In genomic region chr5:149747833-149748366, GRCh38 we compare ENCODE assay signal across 13 cellular contexts. TPM values are rescaled to one million over a fixed set of nuclear protein-coding genes. Genes with fewer than 3 reads are reported as not detected.
DNase-seq lines count a peak whose midpoint lies in the region; ATAC-seq, FAIRE-seq and TF ChIP-seq lines count a peak whose summit lies in the region.
"Had no signal": no experiment of that assay in that cellular context is flagged by ENCODE, and none has a peak within 500 bp of the region (broad histone marks: within the 10 kb centered on the region; RNA-seq: fewer than 3 reads in every experiment).

No MANE protein-coding gene starts in this region.

- no peaks in the 10 kb centered on the region for H3K36me3 Mint-ChIP-seq in activated CD4-positive, alpha-beta T cell treated with anti-CD3 and anti-CD28 coated beads, Interleukin-2, amount 10 ng/mL, durations not matched to agents 24 days and 14 days (ENCODE audit: low read depth)
- H3K36me3 Mint-ChIP-seq in mesothelial cell of epicardium = no peaks in the 10 kb centered on the region

- no peak for TF ChIP-seq EP300 in K562 (IDR thresholded peaks at IDR 0.05; ENCODE audit: low read length)

- H3K27ac ChIP-seq in K562 (ENCODE audit: extremely low read depth, low read depth, low read length) = no peak overlapping the region
- peak overlapping the region; percentile 77 for H3K27ac ChIP-seq in subcutaneous abdominal adipose tissue (ENCODE audit: low read depth, low read length)
- no peak overlapping the region for H3K27ac ChIP-seq in SJCRH30

- DNase-seq in activated CD4-positive, alpha-beta T cell treated with anti-CD3 and anti-CD28 coated beads for 48 hours = peak; percentile 11
- DNase-seq in activated CD4-positive, alpha-beta T cell treated with anti-CD3 and anti-CD28 coated beads, Interleukin-2, amount 10 ng/mL, durations not matched to agents 24 days and 14 days = no peak
- no peak for DNase-seq in K562 (ENCODE audit: extremely low read depth in 1 of 4, low spot score in 3 of 4)
- DNase-seq in mesenteric fat pad (ENCODE audit: low spot score) = peak; percentile 65
- no peak for DNase-seq in SJCRH30
- no peak for DNase-seq in mesothelial cell of epicardium (ENCODE audit: low spot score in 2 of 2, unreplicated experiment in 2 of 2)
- no peak for DNase-seq in G401 (ENCODE audit: low spot score)
- DNase-seq: COR-L47, cortex of kidney, midbrain, NCI-H1092 had no signal

- H3K9ac ChIP-seq in K562 (ENCODE audit: insufficient read depth in 1 of 2, low read depth in 2 of 2, low read length in 2 of 2) (peak overlapping the region in 1 of 2 experiments; percentile 84; a peak in 1 of 4 replicates), subcutaneous abdominal adipose tissue (ENCODE audit: low read length in 5 of 5) (peak overlapping the region in 2 of 5 donors; percentile 12 to 16)

- no peaks in the 10 kb centered on the region for H3K9me3 ChIP-seq in K562 (replicated peaks; ENCODE audit: control insufficient read depth, insufficient read depth, low read depth, low read length)
- H3K9me3 ChIP-seq in subcutaneous abdominal adipose tissue (ENCODE audit: control insufficient read depth in 5 of 5, low read length in 5 of 5) = no peaks in the 10 kb centered on the region
- H3K9me3 ChIP-seq in SJCRH30 (replicated peaks) = no peaks in the 10 kb centered on the region

- H3K9me3 Mint-ChIP-seq in activated CD4-positive, alpha-beta T cell treated with anti-CD3 and anti-CD28 coated beads, Interleukin-2, amount 10 ng/mL, durations not matched to agents 24 days and 14 days = no peaks in the 10 kb centered on the region
- H3K9me3 Mint-ChIP-seq in mesothelial cell of epicardium = no peaks in the 10 kb centered on the region

- H3K4me1 ChIP-seq in K562 (replicated peaks in 1 of 2; ENCODE audit: control insufficient read depth in 2 of 2, insufficient read depth in 2 of 2, low read length in 2 of 2) = peaks cover 20% of the 10 kb centered on the region in 2 experiments; a peak in 4 of 5 replicates
- H3K4me1 ChIP-seq in subcutaneous abdominal adipose tissue (ENCODE audit: control insufficient read depth in 5 of 5, insufficient read depth in 5 of 5, low read length in 5 of 5) = peaks cover 3 to 57% (median 31%) of the 10 kb centered on the region in 5 donors
- peaks cover 6% of the 10 kb centered on the region for H3K4me1 ChIP-seq in SJCRH30

- POLR2A ChIA-PET in K562 (lab: Yijun Ruan, JAX) = interaction anchor here (1.9 kb wide), 1 partner anchor 9 kb away, joined by 4 read pairs; no protein-coding TSS in a partner anchor

- no peak for TF ChIP-seq CTCF in K562 (IDR thresholded peaks at IDR 0.05 in 2 of 3, conservative IDR thresholded peaks at IDR 0.05 in 1 of 3; ENCODE audit: insufficient read depth in 2 of 3, low read depth in 1 of 3, low read length in 3 of 3)
- TF ChIP-seq CTCF in mesothelial cell of epicardium (IDR thresholded peaks at IDR 0.05; ENCODE audit: unreplicated experiment) = no peak

- no peak overlapping the region for H3K4me3 Mint-ChIP-seq in activated CD4-positive, alpha-beta T cell treated with anti-CD3 and anti-CD28 coated beads, Interleukin-2, amount 10 ng/mL, durations not matched to agents 24 days and 14 days
- no peak overlapping the region for H3K4me3 Mint-ChIP-seq in mesothelial cell of epicardium

- no peak overlapping the region for H3K27ac Mint-ChIP-seq in activated CD4-positive, alpha-beta T cell treated with anti-CD3 and anti-CD28 coated beads, Interleukin-2, amount 10 ng/mL, durations not matched to agents 24 days and 14 days
- no peak overlapping the region for H3K27ac Mint-ChIP-seq in mesothelial cell of epicardium

- no peak for FAIRE-seq in K562 (lab: Jason Lieb, UNC)
- FAIRE-seq: HTR-8/SVneo had no signal

- in situ Hi-C loops in K562 (cut with MboI) = no loop called here
- in situ Hi-C loops in G401 (cut with HindIII; ENCODE audit: low sequenced_read_pairs) = no loop called here

- WGBS in K562 (ENCODE audit: insufficient coverage, low coverage, missing lambda C conversion rate) = 66% methylated on average over 2 of the region's 2 CpGs

- peaks cover 13% of the 10 kb centered on the region for H3K4me1 Mint-ChIP-seq in activated CD4-positive, alpha-beta T cell treated with anti-CD3 and anti-CD28 coated beads, Interleukin-2, amount 10 ng/mL, durations not matched to agents 24 days and 14 days
- H3K4me1 Mint-ChIP-seq in mesothelial cell of epicardium = no peaks in the 10 kb centered on the region

- no peak for TF ChIP-seq POLR2A in K562 (conservative IDR thresholded peaks at IDR 0.05)

- H3K27me3 Mint-ChIP-seq in activated CD4-positive, alpha-beta T cell treated with anti-CD3 and anti-CD28 coated beads, Interleukin-2, amount 10 ng/mL, durations not matched to agents 24 days and 14 days = no peaks in the 10 kb centered on the region
- no peaks in the 10 kb centered on the region for H3K27me3 Mint-ChIP-seq in mesothelial cell of epicardium (ENCODE audit: low read depth)

- peaks cover 54% of the 10 kb centered on the region for H4K20me1 ChIP-seq in K562 (replicated peaks; ENCODE audit: control insufficient read depth, insufficient read depth, low read length)

- H3K79me2 ChIP-seq in K562 (ENCODE audit: control insufficient read depth, insufficient read depth, low read length) = peaks cover 94% of the 10 kb centered on the region

- H3K27me3 ChIP-seq in K562 (ENCODE audit: control insufficient read depth in 2 of 2, insufficient read depth in 2 of 2, low read length in 2 of 2) (no peaks in the 10 kb centered on the region), subcutaneous abdominal adipose tissue (ENCODE audit: control insufficient read depth in 5 of 5, insufficient read depth in 4 of 5, low read length in 5 of 5) (no peaks in the 10 kb centered on the region), SJCRH30 (no peaks in the 10 kb centered on the region)

- H3K9me1 ChIP-seq in K562 (ENCODE audit: control insufficient read depth, insufficient read depth, low read length) = peaks cover 8% of the 10 kb centered on the region

- H3K4me2 ChIP-seq in K562 (ENCODE audit: insufficient read depth, low read length) = no peak overlapping the region

- no peak for ATAC-seq in K562

- intact Hi-C loops in activated CD4-positive, alpha-beta T cell treated with anti-CD3 and anti-CD28 coated beads, Interleukin-2, amount 10 ng/mL, durations not matched to agents 24 days and 14 days (cut with micrococcal nuclease) = no loop called here
- intact Hi-C loops in K562 (cut with micrococcal nuclease) = no loop called here

- H3K36me3 ChIP-seq in K562 (ENCODE audit: control insufficient read depth, insufficient read depth, low read length) = peaks cover 46% of the 10 kb centered on the region; the same call in 2 of the 3 replicates
- H3K36me3 ChIP-seq in subcutaneous abdominal adipose tissue (ENCODE audit: control insufficient read depth in 5 of 5, insufficient read depth in 5 of 5, low read length in 5 of 5) = no peaks in the 10 kb centered on the region
- H3K36me3 ChIP-seq in SJCRH30 = no peaks in the 10 kb centered on the region

- CTCF ChIA-PET in K562 (lab: Yijun Ruan, JAX; ENCODE audit: low intra/inter-chr PET ratio) = no interaction called here

- no peak overlapping the region for H2AFZ ChIP-seq in K562 (ENCODE audit: low read depth, low read length)

- TF ChIP-seq RAD21 in K562 (CRISPR knock-in tag; conservative IDR thresholded peaks at IDR 0.05 in 1 of 2, IDR thresholded peaks at IDR 0.05 in 1 of 2) = no peak

- H3K4me3 ChIP-seq in K562 = no peak overlapping the region
- H3K4me3 ChIP-seq in subcutaneous abdominal adipose tissue (ENCODE audit: low read depth in 1 of 5, low read length in 5 of 5) = no peak overlapping the region
- no peak overlapping the region for H3K4me3 ChIP-seq in SJCRH30

- no TSS peak for BruUV-seq in K562 (replicated peaks; lab: Mats Ljungman, UMichigan)

TF ChIP-seq in K562, 482 proteins besides CTCF, POLR2A, EP300 and RAD21:
- TF ChIP-seq KDM1A (IDR thresholded peaks at IDR 0.05) (0 out of 4 replicates have a peak, but pooled peaks have one; percentile 26 to 45), RBM25 (IDR thresholded peaks at IDR 0.05; ENCODE audit: low read depth, low read length, severe bottlenecking) (peak; percentile 57), HIVEP1 (CRISPR knock-in tag; IDR thresholded peaks at IDR 0.05) (no peak), RCOR1 (IDR thresholded peaks at IDR 0.05; ENCODE audit: borderline replicate concordance in 1 of 2, low read depth in 2 of 2, low read length in 2 of 2) (0 out of 4 replicates have a peak, but pooled peaks of 1 of the 2 experiments have one; percentile 35), ADNP (tag; IDR thresholded peaks at IDR 0.05) (peak; percentile 64), BCOR (IDR thresholded peaks at IDR 0.05) (peak; percentile 56; the same call in 1 of the 2 replicates), CREM (IDR thresholded peaks at IDR 0.05; ENCODE audit: low read depth) (no peak), ZNF79 (CRISPR knock-in tag; IDR thresholded peaks at IDR 0.05; ENCODE audit: low read depth) (no peak)
TF ChIP-seq in K562: peak in this region for 5.

RNA-seq across cellular contexts. Expression of gene PPARGC1B, which starts 17.8 kb away (rescaled TPM):
- 10.5 and 10.6 TPM in 2 replicates for total RNA-seq in activated CD4-positive, alpha-beta T cell treated with anti-CD3 and anti-CD28 coated beads, Interleukin-2, amount 10 ng/mL, durations not matched to agents 24 days and 14 days
- 34.1 and 39.8 TPM in 2 replicates for total RNA-seq in K562 (2011; cell fraction: chromatin; rRNA removed; ENCODE audit: low replicate concordance)
- 20.5 and 21.1 TPM in 2 replicates for total RNA-seq in K562 (2011; cell fraction: nucleolus; rRNA removed)
- 24.4 and 30.4 TPM in 2 replicates for total RNA-seq in K562 (2011; cell fraction: nucleoplasm; rRNA removed)
- total RNA-seq in K562 (2014; rRNA removed) (8.6 and 10.9 TPM in 2 replicates), K562 (2014; rRNA removed; fragmentation: Illumina TruSeq; extraction: Trizol) (7.1 TPM in 2 replicates), K562 (2015; rRNA removed; fragmentation: Illumina TruSeq; extraction: Trizol) (7.3 and 8.1 TPM in 2 replicates), K562 (2021) (23.3 and 29.0 TPM in 2 replicates), mesenteric fat pad (11.5 TPM), mesothelial cell of epicardium (0.99 to 1.3 TPM (median 1.00 TPM) in 3 replicates)
- polyA plus RNA-seq in K562 (2011; rRNA removed) (2.8 and 3.0 TPM in 2 replicates), K562 (2014; fragmentation: Illumina TruSeq; extraction: Trizol) (11.6 and 11.7 TPM in 2 replicates), K562 (2014; fragmentation: Nextera tagmentation; extraction: Ambion mirVana) (1 to 10 TPM; 2.5 to 6.3 TPM), K562 (2014; rRNA removed) (8.7 and 8.8 TPM in 2 replicates)
- 2.2 and 2.6 TPM in 2 replicates for polyA plus RNA-seq in K562 (2011; cell fraction: cytosol; rRNA removed)
- 13.0 and 17.4 TPM in 2 replicates for polyA plus RNA-seq in K562 (2011; cell fraction: nucleus; rRNA removed)
- polyA plus RNA-seq in K562 (2012) = 6.4 and 8.1 TPM in 2 replicates
- polyA minus RNA-seq in K562 (2011; rRNA and poly(A)+ RNA removed) = 7.3 and 7.7 TPM in 2 replicates
- 8.8 and 11.6 TPM in 2 replicates for polyA minus RNA-seq in K562 (2011; cell fraction: cytosol; rRNA and poly(A)+ RNA removed)
- polyA minus RNA-seq in K562 (2011; cell fraction: nucleus; rRNA and poly(A)+ RNA removed) = 9.4 and 10.8 TPM in 2 replicates
- 6.9 and 8.0 TPM in 2 replicates for total RNA-seq in SJCRH30 (2014; rRNA removed; shearing (Covaris generic))
- 1.2 and 2.4 TPM in 2 replicates for total RNA-seq in G401 (2014; rRNA removed; shearing (Covaris generic))

Comparison
In these comparisons a context has a peak if more than half of its experiments do, and no peak if none do; other contexts are left out.
1. DNase-seq: peak in activated CD4-positive, alpha-beta T cell treated with anti-CD3 and anti-CD28 coated beads for 48 hours (single experiment) and mesenteric fat pad (single experiment); none in activated CD4-positive, alpha-beta T cell treated with anti-CD3 and anti-CD28 coated beads, Interleukin-2, amount 10 ng/mL, durations not matched to agents 24 days and 14 days (single experiment), K562 (0 of 4), SJCRH30 (0 of 2), mesothelial cell of epicardium (0 of 2) and G401 (single experiment).